Comparison of ENCODE assay signal across 28 cellular contexts in genomic region chr3:192943384-192943783, GRCh38. TPM values are rescaled to one million over a fixed set of nuclear protein-coding genes. Genes with fewer than 3 reads are reported as not detected.
DNase-seq lines count a peak whose midpoint lies in the region; TF ChIP-seq lines count a peak whose summit lies in the region.
"Had no signal": no experiment of that assay in that cellular context is flagged by ENCODE, and none has a peak within 500 bp of the region (broad histone marks: within the 10 kb centered on the region; RNA-seq: fewer than 3 reads in every experiment).

No MANE protein-coding gene starts in this region.

- H3K27me3 ChIP-seq in left ventricle myocardium inferior (ENCODE audit: low read depth) (no peaks in the 10 kb centered on the region), testis (no peaks in the 10 kb centered on the region), spleen (replicated peaks in 1 of 7) (no peaks in the 10 kb centered on the region)
- H3K27me3 ChIP-seq: MG63, pancreas, transverse colon had no signal

- DNase-seq in cardiac fibroblast (ENCODE audit: low read depth in 2 of 2) (peak; percentile 71 to 77), left ventricle myocardium inferior (no peak), testis (peak; percentile 29), spleen (no peak), NCI-H2107 treated with DMSO at 0.1 percent for 48 hours (lab: John Stamatoyannopoulos, UW; ENCODE audit: unreplicated experiment) (no peak), substantia nigra (lab: John Stamatoyannopoulos, UW) (no peak)
- DNase-seq: activated CD4-positive, alpha-beta memory T cell treated with anti-CD3 and anti-CD28 coated beads, Interleukin-2, amount 10 ng/mL, durations not matched to agents 7 days and 5 days; activated CD8-positive, alpha-beta memory T cell treated with anti-CD3 and anti-CD28 coated beads, Interleukin-2, amount 50 U/mL, for 48 hours; C1 segment of cervical spinal cord; COR-L47; dermis blood vessel endothelial cell; endodermal cell; immature natural killer cell; KG1; mesendoderm; MG63; NCI-H1105; NCI-H2029; NCI-H526; NK-92 treated with Interleukin-12 subunit alpha and Interleukin-12 subunit beta, amount 100 ng/mL, for 24 hours; pancreas; PC-9; retina; SHP77; transverse colon had no signal

- CTCF ChIA-PET in HEK293 (lab: Yijun Ruan, JAX), result interaction anchor here (0.6 kb wide), 1 partner anchor 130 kb away, joined by 4 read pairs; no protein-coding TSS in a partner anchor

- POLR2A ChIA-PET in HEK293 (lab: Yijun Ruan, JAX), result no interaction called here

- no peak overlapping the region for H3K27ac ChIP-seq in HEK293 (ENCODE audit: extremely low read depth, low read depth, low read length)
- H3K27ac ChIP-seq in left ventricle myocardium inferior (replicated peaks), result peak overlapping the region; percentile 68
- H3K27ac ChIP-seq in testis, result peak overlapping the region; percentile 32 to 80
- no peak overlapping the region for H3K27ac ChIP-seq in spleen
- H3K27ac ChIP-seq in substantia nigra (ENCODE audit: low read depth, low read length, poor library complexity, severe bottlenecking), result no peak overlapping the region
- H3K27ac ChIP-seq: HL-60, pancreas, PC-9, transverse colon had no signal

- no peak for TF ChIP-seq POLR2A in testis (IDR thresholded peaks at IDR 0.05)
- no peak for TF ChIP-seq POLR2A in spleen (IDR thresholded peaks at IDR 0.05)

- H3K9me3 ChIP-seq in HEK293 (ENCODE audit: control insufficient read depth, insufficient read depth, low read depth, low read length) (no peaks in the 10 kb centered on the region), left ventricle myocardium inferior (replicated peaks) (no peaks in the 10 kb centered on the region), testis (no peaks in the 10 kb centered on the region), spleen (no peaks in the 10 kb centered on the region)
- H3K9me3 ChIP-seq: HAP-1, pancreas, transverse colon had no signal

- WGBS in testis, 2 donors, result 61 to 81% methylated on average over 3 of the region's 3 CpGs
- WGBS in spleen, 5 donors, result 81 to 94% (median 88%) methylated on average over 3 of the region's 3 CpGs

- no peaks in the 10 kb centered on the region for H3K36me3 ChIP-seq in HEK293 (ENCODE audit: control insufficient read depth in 2 of 2, insufficient read depth in 1 of 2, low read length in 2 of 2)
- H3K36me3 ChIP-seq in left ventricle myocardium inferior, result no peaks in the 10 kb centered on the region
- no peaks in the 10 kb centered on the region for H3K36me3 ChIP-seq in testis (ENCODE audit: low read depth, missing control alignments)
- H3K36me3 ChIP-seq in spleen, result no peaks in the 10 kb centered on the region
- H3K36me3 ChIP-seq: HAP-1, MG63, pancreas, transverse colon had no signal

- H3K4me1 ChIP-seq in HEK293 (ENCODE audit: control insufficient read depth, insufficient read depth, low read length), result 0 out of 2 replicates have a peak, but pooled peaks cover 3% of the 10 kb centered on the region
- peaks cover 4% of the 10 kb centered on the region for H3K4me1 ChIP-seq in left ventricle myocardium inferior
- peaks cover 4% of the 10 kb centered on the region for H3K4me1 ChIP-seq in testis
- no peaks in the 10 kb centered on the region for H3K4me1 ChIP-seq in spleen
- H3K4me1 ChIP-seq: pancreas, transverse colon had no signal

- TF ChIP-seq CTCF in HEK293 (tag by site-specific recombination; IDR thresholded peaks at IDR 0.05) (no peak), cardiac fibroblast (IDR thresholded peaks at IDR 0.05; ENCODE audit: low read depth, low read length) (no peak), left ventricle myocardium inferior (IDR thresholded peaks at IDR 0.05; ENCODE audit: borderline replicate concordance) (no peak), testis (IDR thresholded peaks at IDR 0.05) (no peak), spleen (IDR thresholded peaks at IDR 0.05 in 8 of 11, conservative IDR thresholded peaks at IDR 0.05 in 3 of 11) (no peak)

- H3K4me3 ChIP-seq in HEK293 (ENCODE audit: low read depth, low read length) (no peak overlapping the region), cardiac fibroblast (replicated peaks in 1 of 2; ENCODE audit: low read depth in 2 of 2, low read length in 2 of 2) (no peak overlapping the region), left ventricle myocardium inferior (no peak overlapping the region), testis (no peak overlapping the region), spleen (no peak overlapping the region)
- H3K4me3 ChIP-seq: HAP-1, MG63, pancreas, PC-9, transverse colon had no signal

- intact Hi-C loops in left ventricle myocardium inferior (cut with micrococcal nuclease), result no loop called here
- intact Hi-C loops in testis (cut with DNase I; ENCODE audit: low total_unique reads), result no loop called here
- intact Hi-C loops in spleen (cut with DNase I; ENCODE audit: low total_unique reads), result no loop called here

TF ChIP-seq in HEK293, 187 proteins besides CTCF, POLR2A, EP300 and RAD21:
- TF ChIP-seq ZNF174 (tag by site-specific recombination; IDR thresholded peaks at IDR 0.05) (no peak), ATF2 (tag by site-specific recombination; IDR thresholded peaks at IDR 0.05; ENCODE audit: low read depth) (peak; percentile 66)

RNA-seq across cellular contexts. Expression of gene MB21D2, which starts 25.7 kb away (rescaled TPM):
- total RNA-seq in left ventricle myocardium inferior (1.8 TPM), testis (10 to 100 TPM; 23.9 to 29.2 TPM), spleen (1 to 10 TPM; 1.8 to 3.5 (median 2.1) TPM)
- polyA plus RNA-seq in testis (ENCODE audit: insufficient read depth, low read depth, low replicate concordance) (13.4 TPM), spleen (1 to 10 TPM in 1 of 3 donors, under 1 TPM in 2; 0.59 to 1.1 (median 0.67) TPM)

Comparison
In these comparisons a context has a peak if more than half of its experiments do, and no peak if none do; other contexts are left out.
1. H3K27ac ChIP-seq: peak in left ventricle myocardium inferior (single experiment) and testis (2 of 2); none in HEK293 (single experiment), spleen (0 of 8) and substantia nigra (single experiment).
2. DNase-seq: peak in cardiac fibroblast (2 of 2) and testis (single experiment); none in left ventricle myocardium inferior (single experiment), spleen (single experiment), NCI-H2107 treated with DMSO at 0.1 percent for 48 hours (single experiment) and substantia nigra (0 of 49).